In genomic region chr5:134510970-134511795, GRCh38 we compare ENCODE assay signal across 9 cellular contexts. TPM values are rescaled to one million over a fixed set of nuclear protein-coding genes. Genes with fewer than 3 reads are reported as not detected.
DNase-seq lines count a peak whose midpoint lies in the region; ATAC-seq, FAIRE-seq and TF ChIP-seq lines count a peak whose summit lies in the region.
"Had no signal": no experiment of that assay in that cellular context is flagged by ENCODE, and none has a peak within 500 bp of the region (broad histone marks: within the 10 kb centered on the region; RNA-seq: fewer than 3 reads in every experiment).

No MANE protein-coding gene starts in this region.

- H3K4me3 ChIP-seq in fibroblast of pulmonary artery (replicated peaks; ENCODE audit: low read depth, low read length): no peak overlapping the region

- DNase-seq in GM12891 (ENCODE audit: insufficient read length, low spot score) (no peak), fibroblast of pulmonary artery (ENCODE audit: low read depth) (peak; percentile 43), head of caudate nucleus (no peak), iPS-NIHi7 (ENCODE audit: extremely low spot score) (no peak), NOMO-1 (lab: John Stamatoyannopoulos, UW; ENCODE audit: unreplicated experiment in 2 of 2) (no peak)
- peak; percentile 77 for DNase-seq in activated CD4-positive, alpha-beta T cell treated with anti-CD3 and anti-CD28 coated beads for 48 hours
- DNase-seq in stimulated activated CD4-positive, alpha-beta T cell treated with anti-CD3 and anti-CD28 coated beads, Interleukin-15, amount 100 ng/mL, for 24 hours: peak; percentile 70

- TF ChIP-seq POLR2A in GM12891 (IDR thresholded peaks at IDR 0.05; ENCODE audit: low read depth, low read length): no peak

- FAIRE-seq in GM12891 (lab: Jason Lieb, UNC): no peak
- FAIRE-seq: colon had no signal

- ATAC-seq in GM21576 (IDR thresholded peaks at IDR 0.05; ENCODE audit: unreplicated experiment): no peak

- TF ChIP-seq CTCF in fibroblast of pulmonary artery (IDR thresholded peaks at IDR 0.05; ENCODE audit: low read length, missing control alignments): no peak

- intact Hi-C loops in head of caudate nucleus (cut with DNase I): no loop called here

TF ChIP-seq in GM12891, 5 proteins besides CTCF, POLR2A, EP300 and RAD21:
- peak; percentile 85 for TF ChIP-seq POU2F2 (IDR thresholded peaks at IDR 0.05; ENCODE audit: low read depth, low read length)
- TF ChIP-seq PAX5 (IDR thresholded peaks at IDR 0.05; ENCODE audit: insufficient read depth, low read length, severe bottlenecking): no peak

RNA-seq across cellular contexts. Expression of gene JADE2, which starts 14.3 kb away (rescaled TPM):
- 19.6 TPM for polyA plus RNA-seq in GM12891 (2012; ENCODE audit: low read depth, missing spikeins)

Comparison
In these comparisons a context has a peak if more than half of its experiments do, and no peak if none do; other contexts are left out.
1. DNase-seq: peak in activated CD4-positive, alpha-beta T cell treated with anti-CD3 and anti-CD28 coated beads for 48 hours (single experiment), fibroblast of pulmonary artery (single experiment) and stimulated activated CD4-positive, alpha-beta T cell treated with anti-CD3 and anti-CD28 coated beads, Interleukin-15, amount 100 ng/mL, for 24 hours (single experiment); none in GM12891 (single experiment), head of caudate nucleus (0 of 42), iPS-NIHi7 (single experiment) and NOMO-1 (0 of 2).